1 cellular context compared by ENCODE assay signal in genomic region chr10:101032637-101033201, GRCh38.
TF ChIP-seq lines count a peak whose summit lies in the region.

No MANE protein-coding gene starts in this region.

TF ChIP-seq in H1, 55 proteins besides CTCF, POLR2A, EP300 and RAD21:
- TF ChIP-seq SP2 (IDR thresholded peaks at IDR 0.05; ENCODE audit: low read length): no peak
- TF ChIP-seq CBX5 (IDR thresholded peaks at IDR 0.05; ENCODE audit: low read depth, low read length): no peak
- TF ChIP-seq RXRA (IDR thresholded peaks at IDR 0.05; ENCODE audit: insufficient read depth, low read depth, low read length): no peak
- TF ChIP-seq FOSL1 (IDR thresholded peaks at IDR 0.05; ENCODE audit: insufficient read depth, low read depth, low read length): no peak
- no peak for TF ChIP-seq NANOG (IDR thresholded peaks at IDR 0.05; ENCODE audit: insufficient read depth, low read depth, low read length, poor library complexity, severe bottlenecking)
- TF ChIP-seq NRF1 (IDR thresholded peaks at IDR 0.05; ENCODE audit: low read depth, low read length): no peak
- TF ChIP-seq RBBP5 (IDR thresholded peaks at IDR 0.05; ENCODE audit: borderline replicate concordance, low read depth, low read length): no peak
- no peak for TF ChIP-seq MAX (IDR thresholded peaks at IDR 0.05)
- TF ChIP-seq CEBPB (IDR thresholded peaks at IDR 0.05; ENCODE audit: low read depth, low read length): no peak
- no peak for TF ChIP-seq KDM4A (IDR thresholded peaks at IDR 0.05; ENCODE audit: low read depth, low read length, severe bottlenecking)
- no peak for TF ChIP-seq BACH1 (IDR thresholded peaks at IDR 0.05; ENCODE audit: low read length)
